ENCODE assay signal across 28 cellular contexts in genomic region chr2:8430628-8431027, GRCh38.
DNase-seq lines count a peak whose midpoint lies in the region; ATAC-seq and TF ChIP-seq lines count a peak whose summit lies in the region.
"Had no signal": no experiment of that assay in that cellular context is flagged by ENCODE, and none has a peak within 500 bp of the region (broad histone marks: within the 10 kb centered on the region; RNA-seq: fewer than 3 reads in every experiment).

No MANE protein-coding gene starts in this region.

- H3K27ac ChIP-seq in sigmoid colon (no peak overlapping the region), foreskin keratinocyte (no peak overlapping the region)
- H3K27ac ChIP-seq: A549, GM23248, left ventricle myocardium inferior, psoas muscle, thoracic aorta, uterus had no signal

- H3K4me1 ChIP-seq in sigmoid colon: peaks cover 0 to 4% (median under 1%) of the 10 kb centered on the region in 4 donors
- H3K4me1 ChIP-seq in foreskin keratinocyte: no peaks in the 10 kb centered on the region
- H3K4me1 ChIP-seq: A549, psoas muscle, uterus had no signal

- H3K4me3 ChIP-seq in sigmoid colon: no peak overlapping the region
- H3K4me3 ChIP-seq: A549, GM23248, left ventricle myocardium inferior, psoas muscle, thoracic aorta, uterus had no signal

- peak; percentile 21 for DNase-seq in activated CD8-positive, alpha-beta memory T cell treated with anti-CD3 and anti-CD28 coated beads, Interleukin-2, amount 10 ng/mL, durations not matched to agents 7 days and 5 days
- no peak for DNase-seq in activated CD8-positive, alpha-beta memory T cell treated with anti-CD3 and anti-CD28 coated beads, Interleukin-2, amount 50 U/mL, for 48 hours
- DNase-seq in sigmoid colon: peak; percentile 44
- DNase-seq in foreskin keratinocyte: no peak
- no peak for DNase-seq in NCI-H1092 (lab: John Stamatoyannopoulos, UW)
- DNase-seq in NCI-H2227 (lab: John Stamatoyannopoulos, UW; ENCODE audit: unreplicated experiment): no peak
- DNase-seq: activated CD4-positive, alpha-beta memory T cell treated with anti-CD3 and anti-CD28 coated beads for 36 hours; activated CD4-positive, CD25-positive, alpha-beta regulatory T cell; activated effector memory CD4-positive, alpha-beta T cell treated with anti-CD3 and anti-CD28 coated beads, Interleukin-2, amount 50 U/mL, for 16 hours; activated T-cell treated with anti-CD3 and anti-CD28 coated beads for 4 hours; DMS53; GF-D8; GM23248; left ventricle myocardium inferior; NCI-H1048; NCI-H1694 treated with DMSO at 0.1 percent for 48 hours; NCI-H2171; NCI-H524 treated with DMSO at 0.1 percent for 48 hours; occipital lobe; psoas muscle; SIG-M5; uterus had no signal

- WGBS in sigmoid colon, 2 donors: 95% methylated on average over 4 of the region's 4 CpGs

- H3K9me3 ChIP-seq in sigmoid colon: no peaks in the 10 kb centered on the region
- H3K9me3 ChIP-seq: A549, left ventricle myocardium inferior, psoas muscle, thoracic aorta, uterus had no signal

- peaks cover 33% of the 10 kb centered on the region for H3K4me1 Mint-ChIP-seq in activated CD8-positive, alpha-beta memory T cell treated with anti-CD3 and anti-CD28 coated beads, Interleukin-2, amount 10 ng/mL, durations not matched to agents 7 days and 5 days
- H3K4me1 Mint-ChIP-seq in activated T-helper 17 cell treated with anti-CD3 and anti-CD28 coated beads, Interleukin-2, amount 50 U/mL, for 72 hours: peaks cover 28% of the 10 kb centered on the region

- H3K9me3 Mint-ChIP-seq in activated CD8-positive, alpha-beta memory T cell treated with anti-CD3 and anti-CD28 coated beads, Interleukin-2, amount 10 ng/mL, durations not matched to agents 7 days and 5 days (ENCODE audit: low read depth): no peaks in the 10 kb centered on the region
- H3K9me3 Mint-ChIP-seq in activated T-helper 17 cell treated with anti-CD3 and anti-CD28 coated beads, Interleukin-2, amount 50 U/mL, for 72 hours: peaks cover 3% of the 10 kb centered on the region
- H3K9me3 Mint-ChIP-seq: activated CD4-positive, alpha-beta memory T cell treated with anti-CD3 and anti-CD28 coated beads for 36 hours; stimulated activated naive CD8-positive, alpha-beta T cell treated with anti-CD3 and anti-CD28 coated beads, Interleukin-15, Interleukin-2, amounts not matched to agents 100 ng/mL and 50 ng/mL, for 24 hours had no signal

- no peak overlapping the region for H3K27ac Mint-ChIP-seq in activated CD8-positive, alpha-beta memory T cell treated with anti-CD3 and anti-CD28 coated beads, Interleukin-2, amount 10 ng/mL, durations not matched to agents 7 days and 5 days
- peak overlapping the region; percentile 23 for H3K27ac Mint-ChIP-seq in activated T-helper 17 cell treated with anti-CD3 and anti-CD28 coated beads, Interleukin-2, amount 50 U/mL, for 72 hours
- H3K27ac Mint-ChIP-seq: activated CD4-positive, alpha-beta memory T cell treated with anti-CD3 and anti-CD28 coated beads for 36 hours; B cell had no signal

- no peak for TF ChIP-seq POLR2A in sigmoid colon (IDR thresholded peaks at IDR 0.05)

- no peak overlapping the region for H3K4me3 Mint-ChIP-seq in activated CD8-positive, alpha-beta memory T cell treated with anti-CD3 and anti-CD28 coated beads, Interleukin-2, amount 10 ng/mL, durations not matched to agents 7 days and 5 days
- no peak overlapping the region for H3K4me3 Mint-ChIP-seq in activated T-helper 17 cell treated with anti-CD3 and anti-CD28 coated beads, Interleukin-2, amount 50 U/mL, for 72 hours
- H3K4me3 Mint-ChIP-seq: activated CD4-positive, alpha-beta memory T cell treated with anti-CD3 and anti-CD28 coated beads for 36 hours; B cell; stimulated activated naive CD8-positive, alpha-beta T cell treated with anti-CD3 and anti-CD28 coated beads, Interleukin-15, Interleukin-2, amounts not matched to agents 100 ng/mL and 50 ng/mL, for 24 hours had no signal

- H3K27me3 Mint-ChIP-seq in activated CD8-positive, alpha-beta memory T cell treated with anti-CD3 and anti-CD28 coated beads, Interleukin-2, amount 10 ng/mL, durations not matched to agents 7 days and 5 days: no peaks in the 10 kb centered on the region
- H3K27me3 Mint-ChIP-seq in activated T-helper 17 cell treated with anti-CD3 and anti-CD28 coated beads, Interleukin-2, amount 50 U/mL, for 72 hours: no peaks in the 10 kb centered on the region
- H3K27me3 Mint-ChIP-seq: activated CD4-positive, alpha-beta memory T cell treated with anti-CD3 and anti-CD28 coated beads for 36 hours; stimulated activated naive CD8-positive, alpha-beta T cell treated with anti-CD3 and anti-CD28 coated beads, Interleukin-15, Interleukin-2, amounts not matched to agents 100 ng/mL and 50 ng/mL, for 24 hours had no signal

- intact Hi-C loops in sigmoid colon (cut with DNase I): no loop called here

- H3K27me3 ChIP-seq in sigmoid colon (no peaks in the 10 kb centered on the region), foreskin keratinocyte (no peaks in the 10 kb centered on the region)
- H3K27me3 ChIP-seq: uterus had no signal

- H3K36me3 ChIP-seq in sigmoid colon: no peaks in the 10 kb centered on the region
- H3K36me3 ChIP-seq: left ventricle myocardium inferior, thoracic aorta, uterus had no signal

- TF ChIP-seq CTCF in GM12873 (IDR thresholded peaks at IDR 0.05; ENCODE audit: insufficient read depth, low read depth, low read length, missing control alignments) (peak; percentile 33), sigmoid colon (IDR thresholded peaks at IDR 0.05) (no peak), foreskin keratinocyte (conservative IDR thresholded peaks at IDR 0.05) (no peak)

- CTCF ChIA-PET in activated CD8-positive, alpha-beta memory T cell treated with anti-CD3 and anti-CD28 coated beads, Interleukin-2, amount 10 ng/mL, durations not matched to agents 7 days and 5 days (lab: Charles Lee): interaction anchor here (1.1 kb wide), 1 partner anchor 42 kb away, joined by 4 read pairs; no protein-coding TSS in a partner anchor

- no peak for ATAC-seq in activated CD8-positive, alpha-beta memory T cell treated with anti-CD3 and anti-CD28 coated beads, Interleukin-2, amount 10 ng/mL, durations not matched to agents 7 days and 5 days
- no peak for ATAC-seq in activated T-helper 17 cell treated with anti-CD3 and anti-CD28 coated beads, Interleukin-2, amount 50 U/mL, for 72 hours (replicated peaks)
- no peak for ATAC-seq in foreskin keratinocyte
- ATAC-seq: psoas muscle had no signal

- TF ChIP-seq EP300 in sigmoid colon (IDR thresholded peaks at IDR 0.05): no peak

- peaks cover 13% of the 10 kb centered on the region for H3K36me3 Mint-ChIP-seq in activated CD8-positive, alpha-beta memory T cell treated with anti-CD3 and anti-CD28 coated beads, Interleukin-2, amount 10 ng/mL, durations not matched to agents 7 days and 5 days
- peaks cover 21% of the 10 kb centered on the region for H3K36me3 Mint-ChIP-seq in activated T-helper 17 cell treated with anti-CD3 and anti-CD28 coated beads, Interleukin-2, amount 50 U/mL, for 72 hours (ENCODE audit: low read depth)
- H3K36me3 Mint-ChIP-seq: activated CD4-positive, alpha-beta memory T cell treated with anti-CD3 and anti-CD28 coated beads for 36 hours had no signal

Comparison
In these comparisons a context has a peak if more than half of its experiments do, and no peak if none do; other contexts are left out.
1. DNase-seq: peak in activated CD8-positive, alpha-beta memory T cell treated with anti-CD3 and anti-CD28 coated beads, Interleukin-2, amount 10 ng/mL, durations not matched to agents 7 days and 5 days (single experiment) and sigmoid colon (single experiment); none in activated CD8-positive, alpha-beta memory T cell treated with anti-CD3 and anti-CD28 coated beads, Interleukin-2, amount 50 U/mL, for 48 hours (single experiment), foreskin keratinocyte (0 of 2), NCI-H1092 (single experiment) and NCI-H2227 (single experiment).